ENCODE assay signal across 1 cellular context in the genomic region with DNA sequence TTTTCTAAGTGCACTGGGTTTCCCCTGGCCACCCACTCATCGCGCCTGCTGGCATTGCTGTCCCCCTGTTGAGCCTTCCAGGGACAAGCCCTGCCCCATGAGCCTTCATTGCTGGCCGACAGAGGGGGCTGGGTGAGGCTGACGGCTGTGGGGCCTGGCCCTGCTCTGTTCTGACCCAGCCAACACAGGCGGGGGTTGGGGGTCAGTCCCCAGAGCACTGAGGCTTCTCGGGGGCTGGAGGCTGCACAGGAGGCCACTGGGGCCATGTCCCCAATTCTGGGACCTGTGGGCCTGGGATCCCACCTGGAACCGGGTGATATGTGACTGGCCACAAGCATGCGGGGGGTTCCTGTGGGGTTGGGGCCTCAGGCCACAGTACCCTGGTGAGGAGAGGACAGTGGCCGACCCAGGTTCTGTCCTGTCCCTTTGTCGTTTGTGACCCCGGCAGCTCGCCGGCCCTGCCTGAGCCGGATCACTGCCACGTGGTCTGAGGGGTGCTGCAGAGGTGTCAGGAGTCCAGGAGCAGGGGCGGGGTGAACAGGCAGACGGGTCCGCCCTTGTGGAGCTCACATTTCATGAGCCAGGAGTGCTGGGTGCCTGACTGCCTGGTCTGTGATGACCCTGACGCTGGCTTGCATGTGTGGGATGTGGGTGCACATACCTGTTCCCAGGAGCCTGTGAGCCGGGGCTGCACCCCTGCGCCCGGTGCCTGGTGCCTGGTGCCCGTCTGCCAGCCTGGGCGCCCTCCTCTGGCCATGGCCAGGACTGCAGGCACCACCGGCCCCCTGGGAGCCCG.
TF ChIP-seq lines count a peak whose summit lies in the region.

No MANE protein-coding gene starts in this region.

TF ChIP-seq in K562, 482 proteins besides CTCF, POLR2A, EP300 and RAD21 (continues in another document):
- TF ChIP-seq RBFOX2 (IDR thresholded peaks at IDR 0.05; ENCODE audit: low read depth, low read length) (0 out of 2 replicates have a peak, but pooled peaks have one; percentile 14), SUPT5H (IDR thresholded peaks at IDR 0.05) (peak; percentile 38; the same call in 1 of the 2 replicates), CEBPG (CRISPR knock-in tag; IDR thresholded peaks at IDR 0.05) (0 out of 2 replicates have a peak, but pooled peaks have one; percentile 10), CEBPG (tag; conservative IDR thresholded peaks at IDR 0.05 in 1 of 2, IDR thresholded peaks at IDR 0.05 in 1 of 2) (no peak), FOXP1 (CRISPR knock-in tag; IDR thresholded peaks at IDR 0.05) (peak; percentile 73; the same call in 1 of the 2 replicates), ZBTB1 (CRISPR knock-in tag; IDR thresholded peaks at IDR 0.05; ENCODE audit: borderline replicate concordance, low read depth) (no peak), NEUROD1 (IDR thresholded peaks at IDR 0.05; ENCODE audit: borderline replicate concordance, low read depth, low read length, partially characterized antibody) (no peak), NFIC (IDR thresholded peaks at IDR 0.05) (0 out of 2 replicates have a peak, but pooled peaks have one; percentile 10), MAX (CRISPR knock-in tag; IDR thresholded peaks at IDR 0.05) (peak; percentile 72), MYC (IDR thresholded peaks at IDR 0.05; ENCODE audit: low read depth, low read length) (peak; percentile 20; the same call in 1 of the 2 replicates), MYC (CRISPR knock-in tag; IDR thresholded peaks at IDR 0.05; ENCODE audit: borderline replicate concordance, low read depth) (no peak), YY1 (IDR thresholded peaks at IDR 0.05; ENCODE audit: borderline replicate concordance in 1 of 3, control insufficient read depth in 1 of 3, extremely low read depth in 1 of 3, insufficient read depth in 3 of 3, insufficient read length in 1 of 3, insufficient replicate concordance in 2 of 3, low read depth in 1 of 3, low read length in 2 of 3) (peak in 1 of 3 experiments; percentile 31), POLR2H (tag; IDR thresholded peaks at IDR 0.05; ENCODE audit: low read depth) (no peak), RB1 (IDR thresholded peaks at IDR 0.05; ENCODE audit: low read depth) (peak; percentile 57; the same call in 1 of the 2 replicates), NCOA1 (IDR thresholded peaks at IDR 0.05; ENCODE audit: low read depth) (no peak), ZNF740 (CRISPR knock-in tag; IDR thresholded peaks at IDR 0.05) (no peak), ZNF740 (tag; IDR thresholded peaks at IDR 0.05) (no peak), HOMEZ (CRISPR knock-in tag; IDR thresholded peaks at IDR 0.05) (no peak), FOXA3 (CRISPR knock-in tag; conservative IDR thresholded peaks at IDR 0.05 in 1 of 2, IDR thresholded peaks at IDR 0.05 in 1 of 2) (0 out of 4 replicates have a peak, but pooled peaks of 1 of the 2 experiments have one; percentile 31), MAZ (CRISPR knock-in tag; conservative IDR thresholded peaks at IDR 0.05 in 1 of 2, IDR thresholded peaks at IDR 0.05 in 1 of 2) (0 out of 4 replicates have a peak, but pooled peaks of 1 of the 2 experiments have one; percentile 42), ATF7 (IDR thresholded peaks at IDR 0.05) (0 out of 2 replicates have a peak, but pooled peaks have one; percentile 15), SMC3 (conservative IDR thresholded peaks at IDR 0.05; ENCODE audit: insufficient read depth, low read depth, low read length) (peak; percentile 53), XRCC5 (IDR thresholded peaks at IDR 0.05; ENCODE audit: low read depth, low read length) (peak; percentile 72; the same call in 1 of the 2 replicates), MTA3 (IDR thresholded peaks at IDR 0.05; ENCODE audit: borderline replicate concordance) (peak; percentile 45; the same call in 1 of the 2 replicates), CCNT2 (IDR thresholded peaks at IDR 0.05; ENCODE audit: borderline replicate concordance, extremely low read depth, insufficient read length, low read depth, low read length) (peak; percentile 30), TRIM24 (IDR thresholded peaks at IDR 0.05) (no peak), RFX7 (CRISPR knock-in tag; IDR thresholded peaks at IDR 0.05) (no peak), PHF21A (IDR thresholded peaks at IDR 0.05; ENCODE audit: borderline replicate concordance, low read depth) (no peak), MTA2 (IDR thresholded peaks at IDR 0.05; ENCODE audit: low read depth) (no peak), ATF1 (CRISPR knock-in tag; IDR thresholded peaks at IDR 0.05) (no peak), ATF1 (tag; IDR thresholded peaks at IDR 0.05) (0 out of 2 replicates have a peak, but pooled peaks have one; percentile 9), MYNN (IDR thresholded peaks at IDR 0.05) (peak; percentile 62; the same call in 1 of the 2 replicates), MYNN (CRISPR knock-in tag; IDR thresholded peaks at IDR 0.05) (no peak), ERF (CRISPR knock-in tag; IDR thresholded peaks at IDR 0.05) (no peak)
- TF ChIP-seq, protein P1, sequence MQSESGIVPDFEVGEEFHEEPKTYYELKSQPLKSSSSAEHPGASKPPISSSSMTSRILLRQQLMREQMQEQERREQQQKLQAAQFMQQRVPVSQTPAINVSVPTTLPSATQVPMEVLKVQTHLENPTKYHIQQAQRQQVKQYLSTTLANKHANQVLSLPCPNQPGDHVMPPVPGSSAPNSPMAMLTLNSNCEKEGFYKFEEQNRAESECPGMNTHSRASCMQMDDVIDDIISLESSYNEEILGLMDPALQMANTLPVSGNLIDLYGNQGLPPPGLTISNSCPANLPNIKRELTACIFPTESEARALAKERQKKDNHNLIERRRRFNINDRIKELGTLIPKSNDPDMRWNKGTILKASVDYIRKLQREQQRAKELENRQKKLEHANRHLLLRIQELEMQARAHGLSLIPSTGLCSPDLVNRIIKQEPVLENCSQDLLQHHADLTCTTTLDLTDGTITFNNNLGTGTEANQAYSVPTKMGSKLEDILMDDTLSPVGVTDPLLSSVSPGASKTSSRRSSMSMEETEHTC (IDR thresholded peaks at IDR 0.05) = no peak
- TF ChIP-seq, protein P2, sequence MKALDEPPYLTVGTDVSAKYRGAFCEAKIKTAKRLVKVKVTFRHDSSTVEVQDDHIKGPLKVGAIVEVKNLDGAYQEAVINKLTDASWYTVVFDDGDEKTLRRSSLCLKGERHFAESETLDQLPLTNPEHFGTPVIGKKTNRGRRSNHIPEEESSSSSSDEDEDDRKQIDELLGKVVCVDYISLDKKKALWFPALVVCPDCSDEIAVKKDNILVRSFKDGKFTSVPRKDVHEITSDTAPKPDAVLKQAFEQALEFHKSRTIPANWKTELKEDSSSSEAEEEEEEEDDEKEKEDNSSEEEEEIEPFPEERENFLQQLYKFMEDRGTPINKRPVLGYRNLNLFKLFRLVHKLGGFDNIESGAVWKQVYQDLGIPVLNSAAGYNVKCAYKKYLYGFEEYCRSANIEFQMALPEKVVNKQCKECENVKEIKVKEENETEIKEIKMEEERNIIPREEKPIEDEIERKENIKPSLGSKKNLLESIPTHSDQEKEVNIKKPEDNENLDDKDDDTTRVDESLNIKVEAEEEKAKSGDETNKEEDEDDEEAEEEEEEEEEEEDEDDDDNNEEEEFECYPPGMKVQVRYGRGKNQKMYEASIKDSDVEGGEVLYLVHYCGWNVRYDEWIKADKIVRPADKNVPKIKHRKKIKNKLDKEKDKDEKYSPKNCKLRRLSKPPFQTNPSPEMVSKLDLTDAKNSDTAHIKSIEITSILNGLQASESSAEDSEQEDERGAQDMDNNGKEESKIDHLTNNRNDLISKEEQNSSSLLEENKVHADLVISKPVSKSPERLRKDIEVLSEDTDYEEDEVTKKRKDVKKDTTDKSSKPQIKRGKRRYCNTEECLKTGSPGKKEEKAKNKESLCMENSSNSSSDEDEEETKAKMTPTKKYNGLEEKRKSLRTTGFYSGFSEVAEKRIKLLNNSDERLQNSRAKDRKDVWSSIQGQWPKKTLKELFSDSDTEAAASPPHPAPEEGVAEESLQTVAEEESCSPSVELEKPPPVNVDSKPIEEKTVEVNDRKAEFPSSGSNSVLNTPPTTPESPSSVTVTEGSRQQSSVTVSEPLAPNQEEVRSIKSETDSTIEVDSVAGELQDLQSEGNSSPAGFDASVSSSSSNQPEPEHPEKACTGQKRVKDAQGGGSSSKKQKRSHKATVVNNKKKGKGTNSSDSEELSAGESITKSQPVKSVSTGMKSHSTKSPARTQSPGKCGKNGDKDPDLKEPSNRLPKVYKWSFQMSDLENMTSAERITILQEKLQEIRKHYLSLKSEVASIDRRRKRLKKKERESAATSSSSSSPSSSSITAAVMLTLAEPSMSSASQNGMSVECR (CRISPR knock-in tag; IDR thresholded peaks at IDR 0.05) = 0 out of 2 replicates have a peak, but pooled peaks have one; percentile 29
- TF ChIP-seq, protein P3, sequence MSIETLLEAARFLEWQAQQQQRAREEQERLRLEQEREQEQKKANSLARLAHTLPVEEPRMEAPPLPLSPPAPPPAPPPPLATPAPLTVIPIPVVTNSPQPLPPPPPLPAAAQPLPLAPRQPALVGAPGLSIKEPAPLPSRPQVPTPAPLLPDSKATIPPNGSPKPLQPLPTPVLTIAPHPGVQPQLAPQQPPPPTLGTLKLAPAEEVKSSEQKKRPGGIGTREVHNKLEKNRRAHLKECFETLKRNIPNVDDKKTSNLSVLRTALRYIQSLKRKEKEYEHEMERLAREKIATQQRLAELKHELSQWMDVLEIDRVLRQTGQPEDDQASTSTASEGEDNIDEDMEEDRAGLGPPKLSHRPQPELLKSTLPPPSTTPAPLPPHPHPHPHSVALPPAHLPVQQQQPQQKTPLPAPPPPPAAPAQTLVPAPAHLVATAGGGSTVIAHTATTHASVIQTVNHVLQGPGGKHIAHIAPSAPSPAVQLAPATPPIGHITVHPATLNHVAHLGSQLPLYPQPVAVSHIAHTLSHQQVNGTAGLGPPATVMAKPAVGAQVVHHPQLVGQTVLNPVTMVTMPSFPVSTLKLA (conservative IDR thresholded peaks at IDR 0.05) = peak in 1 of 2 experiments; percentile 63; a peak in 2 of 4 replicates
- TF ChIP-seq, protein P4, sequence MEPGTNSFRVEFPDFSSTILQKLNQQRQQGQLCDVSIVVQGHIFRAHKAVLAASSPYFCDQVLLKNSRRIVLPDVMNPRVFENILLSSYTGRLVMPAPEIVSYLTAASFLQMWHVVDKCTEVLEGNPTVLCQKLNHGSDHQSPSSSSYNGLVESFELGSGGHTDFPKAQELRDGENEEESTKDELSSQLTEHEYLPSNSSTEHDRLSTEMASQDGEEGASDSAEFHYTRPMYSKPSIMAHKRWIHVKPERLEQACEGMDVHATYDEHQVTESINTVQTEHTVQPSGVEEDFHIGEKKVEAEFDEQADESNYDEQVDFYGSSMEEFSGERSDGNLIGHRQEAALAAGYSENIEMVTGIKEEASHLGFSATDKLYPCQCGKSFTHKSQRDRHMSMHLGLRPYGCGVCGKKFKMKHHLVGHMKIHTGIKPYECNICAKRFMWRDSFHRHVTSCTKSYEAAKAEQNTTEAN (CRISPR knock-in tag; IDR thresholded peaks at IDR 0.05) = no peak
- TF ChIP-seq, protein P5, sequence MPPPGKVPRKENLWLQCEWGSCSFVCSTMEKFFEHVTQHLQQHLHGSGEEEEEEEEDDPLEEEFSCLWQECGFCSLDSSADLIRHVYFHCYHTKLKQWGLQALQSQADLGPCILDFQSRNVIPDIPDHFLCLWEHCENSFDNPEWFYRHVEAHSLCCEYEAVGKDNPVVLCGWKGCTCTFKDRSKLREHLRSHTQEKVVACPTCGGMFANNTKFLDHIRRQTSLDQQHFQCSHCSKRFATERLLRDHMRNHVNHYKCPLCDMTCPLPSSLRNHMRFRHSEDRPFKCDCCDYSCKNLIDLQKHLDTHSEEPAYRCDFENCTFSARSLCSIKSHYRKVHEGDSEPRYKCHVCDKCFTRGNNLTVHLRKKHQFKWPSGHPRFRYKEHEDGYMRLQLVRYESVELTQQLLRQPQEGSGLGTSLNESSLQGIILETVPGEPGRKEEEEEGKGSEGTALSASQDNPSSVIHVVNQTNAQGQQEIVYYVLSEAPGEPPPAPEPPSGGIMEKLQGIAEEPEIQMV (tag; conservative IDR thresholded peaks at IDR 0.05; ENCODE audit: low read depth) = no peak
- TF ChIP-seq, protein P6, sequence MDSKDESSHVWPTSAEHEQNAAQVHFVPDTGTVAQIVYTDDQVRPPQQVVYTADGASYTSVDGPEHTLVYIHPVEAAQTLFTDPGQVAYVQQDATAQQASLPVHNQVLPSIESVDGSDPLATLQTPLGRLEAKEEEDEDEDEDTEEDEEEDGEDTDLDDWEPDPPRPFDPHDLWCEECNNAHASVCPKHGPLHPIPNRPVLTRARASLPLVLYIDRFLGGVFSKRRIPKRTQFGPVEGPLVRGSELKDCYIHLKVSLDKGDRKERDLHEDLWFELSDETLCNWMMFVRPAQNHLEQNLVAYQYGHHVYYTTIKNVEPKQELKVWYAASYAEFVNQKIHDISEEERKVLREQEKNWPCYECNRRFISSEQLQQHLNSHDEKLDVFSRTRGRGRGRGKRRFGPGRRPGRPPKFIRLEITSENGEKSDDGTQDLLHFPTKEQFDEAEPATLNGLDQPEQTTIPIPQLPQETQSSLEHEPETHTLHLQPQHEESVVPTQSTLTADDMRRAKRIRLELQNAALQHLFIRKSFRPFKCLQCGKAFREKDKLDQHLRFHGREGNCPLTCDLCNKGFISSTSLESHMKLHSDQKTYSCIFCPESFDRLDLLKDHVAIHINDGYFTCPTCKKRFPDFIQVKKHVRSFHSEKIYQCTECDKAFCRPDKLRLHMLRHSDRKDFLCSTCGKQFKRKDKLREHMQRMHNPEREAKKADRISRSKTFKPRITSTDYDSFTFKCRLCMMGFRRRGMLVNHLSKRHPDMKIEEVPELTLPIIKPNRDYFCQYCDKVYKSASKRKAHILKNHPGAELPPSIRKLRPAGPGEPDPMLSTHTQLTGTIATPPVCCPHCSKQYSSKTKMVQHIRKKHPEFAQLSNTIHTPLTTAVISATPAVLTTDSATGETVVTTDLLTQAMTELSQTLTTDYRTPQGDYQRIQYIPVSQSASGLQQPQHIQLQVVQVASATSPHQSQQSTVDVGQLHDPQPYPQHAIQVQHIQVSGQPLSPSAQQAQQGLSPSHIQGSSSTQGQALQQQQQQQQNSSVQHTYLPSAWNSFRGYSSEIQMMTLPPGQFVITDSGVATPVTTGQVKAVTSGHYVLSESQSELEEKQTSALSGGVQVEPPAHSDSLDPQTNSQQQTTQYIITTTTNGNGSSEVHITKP (IDR thresholded peaks at IDR 0.05; ENCODE audit: partially characterized antibody) = peak; percentile 66
